ENCODE assay signal across 24 cellular contexts in the genomic region with DNA sequence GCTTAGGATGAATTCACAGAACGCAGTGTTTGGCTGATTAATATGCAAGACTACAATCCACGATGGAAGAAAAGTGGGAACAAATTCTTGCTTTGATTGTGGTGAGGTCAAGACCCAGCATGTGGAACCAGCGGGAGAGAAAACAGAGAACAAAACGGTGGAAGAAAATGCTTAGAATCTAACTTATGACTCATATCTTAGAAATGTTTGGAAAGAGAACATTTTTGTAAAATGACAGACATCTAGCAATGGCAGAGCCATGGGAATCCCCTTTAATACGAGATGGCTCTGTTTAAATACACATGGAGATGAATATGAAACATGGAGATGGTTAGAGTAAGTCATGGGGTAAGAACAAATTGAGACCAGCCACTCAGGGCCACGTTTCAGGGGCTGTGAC.
DNase-seq lines count a peak whose midpoint lies in the region; ATAC-seq and TF ChIP-seq lines count a peak whose summit lies in the region.
"Had no signal": no experiment of that assay in that cellular context is flagged by ENCODE, and none has a peak within 500 bp of the region (broad histone marks: within the 10 kb centered on the region; RNA-seq: fewer than 3 reads in every experiment).

No MANE protein-coding gene starts in this region.

- H3K9me2 ChIP-seq in GM23338 (ENCODE audit: insufficient read depth), result peaks cover 14% of the 10 kb centered on the region; the same call in 1 of the 2 replicates

- H3K27ac Mint-ChIP-seq in GM23338, result no peak overlapping the region
- H3K27ac Mint-ChIP-seq in activated naive CD8-positive, alpha-beta T cell treated with anti-CD3 and anti-CD28 coated beads, Interleukin-2, amount 50 U/mL, for 24 hours, result no peak overlapping the region
- H3K27ac Mint-ChIP-seq: activated naive CD8-positive, alpha-beta T cell treated with anti-CD3 and anti-CD28 coated beads, Interleukin-2, amount 10 ng/mL, durations not matched to agents 7 days and 5 days; memory B cell; natural killer cell; T-helper 17 cell; WTC11 had no signal

- DNase-seq in GM23338 (ENCODE audit: low spot score) (peak; percentile 15), RWPE2 (ENCODE audit: low spot score) (no peak), epithelial cell of esophagus (ENCODE audit: low read depth) (peak; percentile 38), non-pigmented ciliary epithelial cell (ENCODE audit: low read depth) (peak; percentile 4)
- no peak for DNase-seq in activated naive CD8-positive, alpha-beta T cell treated with anti-CD3 and anti-CD28 coated beads, Interleukin-2, amount 50 U/mL, for 24 hours
- DNase-seq in activated CD4-positive, CD25-positive, alpha-beta regulatory T cell treated with anti-CD3 and anti-CD28 coated beads, Interleukin-2, amount 50 U/mL, for 72 hours, result no peak
- DNase-seq: activated CD8-positive, alpha-beta memory T cell treated with anti-CD3 and anti-CD28 coated beads for 24 hours; activated naive CD8-positive, alpha-beta T cell treated with anti-CD3 and anti-CD28 coated beads, Interleukin-2, amount 10 ng/mL, durations not matched to agents 7 days and 5 days; AML-193; caudate nucleus; head of caudate nucleus; MV-4-11; natural killer cell; NCI-H187 treated with DMSO at 0.1 percent for 48 hours; NCI-H446 treated with DMSO at 0.1 percent for 48 hours; psoas muscle; Right ventricle myocardium superior; spleen; substantia nigra; T-helper 17 cell had no signal

- H2AFZ ChIP-seq in GM23338, result peak overlapping the region; percentile 15; the same call in 1 of the 2 replicates

- no peak overlapping the region; the same call in 1 of the 2 replicates for H3K4me3 ChIP-seq in GM23338
- H3K4me3 ChIP-seq in RWPE2 (ENCODE audit: severe bottlenecking), result no peak overlapping the region
- H3K4me3 ChIP-seq in epithelial cell of esophagus (ENCODE audit: low read length), result no peak overlapping the region
- H3K4me3 ChIP-seq: psoas muscle, spleen had no signal

- TF ChIP-seq CTCF in GM23338 (conservative IDR thresholded peaks at IDR 0.05; ENCODE audit: low read depth in 2 of 2), result no peak
- TF ChIP-seq CTCF in RWPE2 (IDR thresholded peaks at IDR 0.05; ENCODE audit: poor library complexity, severe bottlenecking), result no peak
- no peak for TF ChIP-seq CTCF in epithelial cell of esophagus (IDR thresholded peaks at IDR 0.05; ENCODE audit: insufficient read depth, low read depth, low read length, missing control alignments)

- H3K4me2 ChIP-seq in GM23338, result peak overlapping the region; percentile 59

- H3K36me3 ChIP-seq in GM23338 (ENCODE audit: insufficient read depth) (no peaks in the 10 kb centered on the region), RWPE2 (ENCODE audit: low read depth) (no peaks in the 10 kb centered on the region)
- H3K36me3 ChIP-seq: spleen had no signal

- ATAC-seq in GM23338 (no peak), RWPE2 (ENCODE audit: low read depth) (peak; percentile 75), HG02973 (IDR thresholded peaks at IDR 0.05; ENCODE audit: unreplicated experiment) (no peak), HG03565 (IDR thresholded peaks at IDR 0.05; ENCODE audit: unreplicated experiment) (no peak)
- no peak for ATAC-seq in activated naive CD8-positive, alpha-beta T cell treated with anti-CD3 and anti-CD28 coated beads, Interleukin-2, amount 50 U/mL, for 24 hours
- ATAC-seq: natural killer cell, psoas muscle, T-helper 17 cell had no signal

- no peaks in the 10 kb centered on the region for H3K9me3 Mint-ChIP-seq in GM23338
- H3K9me3 Mint-ChIP-seq in activated naive CD8-positive, alpha-beta T cell treated with anti-CD3 and anti-CD28 coated beads, Interleukin-2, amount 50 U/mL, for 24 hours, result no peaks in the 10 kb centered on the region
- H3K9me3 Mint-ChIP-seq: activated naive CD8-positive, alpha-beta T cell treated with anti-CD3 and anti-CD28 coated beads, Interleukin-2, amount 10 ng/mL, durations not matched to agents 7 days and 5 days; memory B cell; natural killer cell; WTC11 had no signal

- H3K27ac ChIP-seq in GM23338 (ENCODE audit: low read depth) (no peak overlapping the region), RWPE2 (ENCODE audit: poor library complexity, severe bottlenecking) (no peak overlapping the region)
- H3K27ac ChIP-seq: psoas muscle, spleen had no signal

- no peaks in the 10 kb centered on the region for H3F3A ChIP-seq in GM23338 (replicated peaks; ENCODE audit: low read depth)

- no peaks in the 10 kb centered on the region for H3K79me2 ChIP-seq in GM23338 (replicated peaks; ENCODE audit: insufficient read depth)

- H3K4me1 Mint-ChIP-seq in GM23338, result peaks cover 23% of the 10 kb centered on the region
- H3K4me1 Mint-ChIP-seq in activated naive CD8-positive, alpha-beta T cell treated with anti-CD3 and anti-CD28 coated beads, Interleukin-2, amount 50 U/mL, for 24 hours, result peaks cover 1% of the 10 kb centered on the region
- H3K4me1 Mint-ChIP-seq: activated naive CD8-positive, alpha-beta T cell treated with anti-CD3 and anti-CD28 coated beads, Interleukin-2, amount 10 ng/mL, durations not matched to agents 7 days and 5 days; memory B cell; natural killer cell had no signal

- no peaks in the 10 kb centered on the region for H4K20me1 ChIP-seq in GM23338 (replicated peaks; ENCODE audit: insufficient read depth)

- no peaks in the 10 kb centered on the region for H3K36me3 Mint-ChIP-seq in GM23338 (ENCODE audit: low read depth)
- H3K36me3 Mint-ChIP-seq in activated naive CD8-positive, alpha-beta T cell treated with anti-CD3 and anti-CD28 coated beads, Interleukin-2, amount 50 U/mL, for 24 hours (ENCODE audit: low read depth), result no peaks in the 10 kb centered on the region
- H3K36me3 Mint-ChIP-seq: activated naive CD8-positive, alpha-beta T cell treated with anti-CD3 and anti-CD28 coated beads, Interleukin-2, amount 10 ng/mL, durations not matched to agents 7 days and 5 days; memory B cell; natural killer cell; WTC11 had no signal

- no peak overlapping the region for H3K4me3 Mint-ChIP-seq in GM23338
- H3K4me3 Mint-ChIP-seq in activated naive CD8-positive, alpha-beta T cell treated with anti-CD3 and anti-CD28 coated beads, Interleukin-2, amount 50 U/mL, for 24 hours, result no peak overlapping the region
- H3K4me3 Mint-ChIP-seq: activated naive CD8-positive, alpha-beta T cell treated with anti-CD3 and anti-CD28 coated beads, Interleukin-2, amount 10 ng/mL, durations not matched to agents 7 days and 5 days; memory B cell; natural killer cell; T-helper 17 cell; WTC11 had no signal

- H3K4me1 ChIP-seq in GM23338 (ENCODE audit: insufficient read depth), result peaks cover 18% of the 10 kb centered on the region
- H3K4me1 ChIP-seq in RWPE2 (ENCODE audit: insufficient read depth, poor library complexity, severe bottlenecking), result peaks cover 8% of the 10 kb centered on the region
- H3K4me1 ChIP-seq: psoas muscle, spleen had no signal

- H3K27me3 ChIP-seq in GM23338 (ENCODE audit: insufficient read depth), result 0 out of 2 replicates have a peak, but pooled peaks cover 2% of the 10 kb centered on the region
- H3K27me3 ChIP-seq in RWPE2 (ENCODE audit: insufficient read depth, poor library complexity, severe bottlenecking), result peaks cover 33% of the 10 kb centered on the region

- no peaks in the 10 kb centered on the region for H3K9me3 ChIP-seq in RWPE2 (ENCODE audit: severe bottlenecking)
- H3K9me3 ChIP-seq: psoas muscle, spleen had no signal

- H3K27me3 Mint-ChIP-seq in GM23338 (ENCODE audit: insufficient read depth, low read depth, poor library complexity), result no peaks in the 10 kb centered on the region
- H3K27me3 Mint-ChIP-seq in activated naive CD8-positive, alpha-beta T cell treated with anti-CD3 and anti-CD28 coated beads, Interleukin-2, amount 50 U/mL, for 24 hours, result peaks cover 11% of the 10 kb centered on the region

TF ChIP-seq in GM23338, 12 proteins besides CTCF, POLR2A, EP300 and RAD21:
- TF ChIP-seq, protein P1, sequence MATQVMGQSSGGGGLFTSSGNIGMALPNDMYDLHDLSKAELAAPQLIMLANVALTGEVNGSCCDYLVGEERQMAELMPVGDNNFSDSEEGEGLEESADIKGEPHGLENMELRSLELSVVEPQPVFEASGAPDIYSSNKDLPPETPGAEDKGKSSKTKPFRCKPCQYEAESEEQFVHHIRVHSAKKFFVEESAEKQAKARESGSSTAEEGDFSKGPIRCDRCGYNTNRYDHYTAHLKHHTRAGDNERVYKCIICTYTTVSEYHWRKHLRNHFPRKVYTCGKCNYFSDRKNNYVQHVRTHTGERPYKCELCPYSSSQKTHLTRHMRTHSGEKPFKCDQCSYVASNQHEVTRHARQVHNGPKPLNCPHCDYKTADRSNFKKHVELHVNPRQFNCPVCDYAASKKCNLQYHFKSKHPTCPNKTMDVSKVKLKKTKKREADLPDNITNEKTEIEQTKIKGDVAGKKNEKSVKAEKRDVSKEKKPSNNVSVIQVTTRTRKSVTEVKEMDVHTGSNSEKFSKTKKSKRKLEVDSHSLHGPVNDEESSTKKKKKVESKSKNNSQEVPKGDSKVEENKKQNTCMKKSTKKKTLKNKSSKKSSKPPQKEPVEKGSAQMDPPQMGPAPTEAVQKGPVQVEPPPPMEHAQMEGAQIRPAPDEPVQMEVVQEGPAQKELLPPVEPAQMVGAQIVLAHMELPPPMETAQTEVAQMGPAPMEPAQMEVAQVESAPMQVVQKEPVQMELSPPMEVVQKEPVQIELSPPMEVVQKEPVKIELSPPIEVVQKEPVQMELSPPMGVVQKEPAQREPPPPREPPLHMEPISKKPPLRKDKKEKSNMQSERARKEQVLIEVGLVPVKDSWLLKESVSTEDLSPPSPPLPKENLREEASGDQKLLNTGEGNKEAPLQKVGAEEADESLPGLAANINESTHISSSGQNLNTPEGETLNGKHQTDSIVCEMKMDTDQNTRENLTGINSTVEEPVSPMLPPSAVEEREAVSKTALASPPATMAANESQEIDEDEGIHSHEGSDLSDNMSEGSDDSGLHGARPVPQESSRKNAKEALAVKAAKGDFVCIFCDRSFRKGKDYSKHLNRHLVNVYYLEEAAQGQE (IDR thresholded peaks at IDR 0.05; ENCODE audit: unreplicated experiment), result no peak
- TF ChIP-seq EZH2 (IDR thresholded peaks at IDR 0.05; ENCODE audit: low read depth, unreplicated experiment), result no peak
- no peak for TF ChIP-seq CREB1 (CRISPR knock-in tag; IDR thresholded peaks at IDR 0.05; ENCODE audit: low read depth)

Comparison
In these comparisons a context has a peak if more than half of its experiments do, and no peak if none do; other contexts are left out.
1. DNase-seq: peak in GM23338 (single experiment), epithelial cell of esophagus (single experiment) and non-pigmented ciliary epithelial cell (single experiment); none in RWPE2 (single experiment), activated naive CD8-positive, alpha-beta T cell treated with anti-CD3 and anti-CD28 coated beads, Interleukin-2, amount 50 U/mL, for 24 hours (single experiment) and activated CD4-positive, CD25-positive, alpha-beta regulatory T cell treated with anti-CD3 and anti-CD28 coated beads, Interleukin-2, amount 50 U/mL, for 72 hours (single experiment).